ENCODE assay signal across 1 cellular context in genomic region chr17:4672726-4673125, GRCh38.
TF ChIP-seq lines count a peak whose summit lies in the region.

No MANE protein-coding gene starts in this region.

TF ChIP-seq in HepG2, 621 proteins besides CTCF, POLR2A, EP300 and RAD21:
- TF ChIP-seq AGO2 (optimal IDR thresholded peaks at IDR 0.05; ENCODE audit: low read depth, low read length) (peak; percentile 22), REL (CRISPR knock-in tag; conservative IDR thresholded peaks at IDR 0.05) (no peak), ZNF543 (CRISPR knock-in tag; IDR thresholded peaks at IDR 0.05) (no peak), ZBTB33 (CRISPR knock-in tag; IDR thresholded peaks at IDR 0.05) (no peak)
